Comparison of ENCODE assay signal across 15 cellular contexts in the genomic region with DNA sequence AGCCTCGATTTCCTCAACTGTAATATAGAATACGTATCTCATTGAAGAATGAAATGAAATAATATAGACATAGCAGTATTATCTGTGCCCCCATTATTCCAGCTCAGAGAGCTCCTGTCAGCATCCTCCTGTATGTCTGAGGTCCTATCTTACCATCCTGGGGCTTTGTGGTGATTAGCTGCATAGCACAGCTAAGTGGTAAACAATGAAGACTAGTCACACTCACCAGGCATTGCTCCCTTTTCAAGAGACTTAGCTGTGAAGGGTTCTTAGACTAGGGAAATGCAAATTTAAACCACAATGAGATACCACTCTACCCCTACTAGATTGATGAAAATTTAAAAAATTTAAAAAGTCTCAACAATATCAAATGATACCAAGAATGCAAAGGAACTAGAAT.
DNase-seq lines count a peak whose midpoint lies in the region; ATAC-seq and TF ChIP-seq lines count a peak whose summit lies in the region.
"Had no signal": no experiment of that assay in that cellular context is flagged by ENCODE, and none has a peak within 500 bp of the region (broad histone marks: within the 10 kb centered on the region; RNA-seq: fewer than 3 reads in every experiment).

No MANE protein-coding gene starts in this region.

- DNase-seq in GM23338 (ENCODE audit: low spot score) (peak; percentile 33), amniotic epithelial cell (ENCODE audit: low read depth) (peak; percentile 17), iPS-NIHi11 (ENCODE audit: low spot score) (peak; percentile 12), neuronal stem cell (ENCODE audit: low spot score) (peak; percentile 14), SW 1271 (lab: John Stamatoyannopoulos, UW) (no peak)
- no peak for DNase-seq in effector memory CD8-positive, alpha-beta T cell
- DNase-seq: ACHN; CD4-positive, CD25-positive, alpha-beta regulatory T cell; DMS53; GOT3; H9 had no signal

- H3K4me1 ChIP-seq in GM23338 (ENCODE audit: insufficient read depth) (no peaks in the 10 kb centered on the region), neuronal stem cell (ENCODE audit: control insufficient read depth in 2 of 2, insufficient read depth in 1 of 2, low read depth in 1 of 2, low read length in 2 of 2) (peaks cover 6 to 7% of the 10 kb centered on the region in 2 donors)

- no peak overlapping the region for H2BK5ac ChIP-seq in neuronal stem cell (ENCODE audit: low read length)

- H3K4me2 ChIP-seq in GM23338 (no peak overlapping the region), neuronal stem cell (ENCODE audit: insufficient read depth, low read length, poor library complexity, severe bottlenecking) (no peak overlapping the region)
- H3K4me2 ChIP-seq: BLaER1 treated with 17β-estradiol and CSF1 and Interleukin-3, amounts not matched to agents 10 nM and 100 nM had no signal

- H3K9ac ChIP-seq in neuronal stem cell (ENCODE audit: low read depth, low read length, poor library complexity): no peak overlapping the region
- H3K9ac ChIP-seq: BLaER1 treated with 17β-estradiol and CSF1 and Interleukin-3, amounts not matched to agents 10 nM and 100 nM had no signal

- no peak overlapping the region for H3K23ac ChIP-seq in neuronal stem cell (ENCODE audit: low read depth, low read length, poor library complexity)

- H3K14ac ChIP-seq in neuronal stem cell (ENCODE audit: low read length): no peak overlapping the region

- H4K8ac ChIP-seq in neuronal stem cell (ENCODE audit: low read depth, low read length): no peak overlapping the region

- no peaks in the 10 kb centered on the region for H3K79me1 ChIP-seq in neuronal stem cell (ENCODE audit: low read depth, low read length)

- H3F3A ChIP-seq in GM23338 (replicated peaks; ENCODE audit: low read depth): no peaks in the 10 kb centered on the region

- H2AFZ ChIP-seq in GM23338: no peak overlapping the region
- no peak overlapping the region for H2AFZ ChIP-seq in neuronal stem cell (ENCODE audit: low read length)

- no peaks in the 10 kb centered on the region for H3K9me3 Mint-ChIP-seq in GM23338
- no peaks in the 10 kb centered on the region for H3K9me3 Mint-ChIP-seq in effector memory CD8-positive, alpha-beta T cell
- H3K9me3 Mint-ChIP-seq: CD4-positive, CD25-positive, alpha-beta regulatory T cell; H9 had no signal

- H3K4me3 ChIP-seq in GM23338 (no peak overlapping the region), neuronal stem cell (ENCODE audit: low read length in 2 of 2) (no peak overlapping the region)
- H3K4me3 ChIP-seq: BLaER1 treated with 17β-estradiol and CSF1 and Interleukin-3, amounts not matched to agents 10 nM and 100 nM; GM12878 had no signal

- no CpG with 5 or more reads among the region's 2 CpGs for WGBS in neuronal stem cell (ENCODE audit: extremely low coverage in 2 of 2, insufficient read length in 2 of 2, insufficient replicate concordance in 1 of 2), 2 donors

- H2BK120ac ChIP-seq in neuronal stem cell (ENCODE audit: low read depth, low read length): no peak overlapping the region

- no peaks in the 10 kb centered on the region for H3K27me3 Mint-ChIP-seq in GM23338 (ENCODE audit: insufficient read depth, low read depth, poor library complexity)
- peaks cover 0 to 5% of the 10 kb centered on the region in 2 donors for H3K27me3 Mint-ChIP-seq in effector memory CD8-positive, alpha-beta T cell
- H3K27me3 Mint-ChIP-seq: CD4-positive, CD25-positive, alpha-beta regulatory T cell had no signal

- no peaks in the 10 kb centered on the region for H4K20me1 ChIP-seq in GM23338 (replicated peaks; ENCODE audit: insufficient read depth)
- H4K20me1 ChIP-seq: BLaER1 treated with 17β-estradiol and CSF1 and Interleukin-3, amounts not matched to agents 10 nM and 100 nM had no signal

- H3K27ac Mint-ChIP-seq in GM23338: no peak overlapping the region
- H3K27ac Mint-ChIP-seq in effector memory CD8-positive, alpha-beta T cell: no peak overlapping the region
- H3K27ac Mint-ChIP-seq: CD4-positive, CD25-positive, alpha-beta regulatory T cell; H9 had no signal

- no peak overlapping the region for H2BK15ac ChIP-seq in neuronal stem cell (ENCODE audit: low read length)

- H3K9me3 ChIP-seq in neuronal stem cell (replicated peaks in 1 of 2; ENCODE audit: control insufficient read depth in 2 of 2, insufficient read depth in 1 of 2, low read depth in 1 of 2, low read length in 2 of 2): no peaks in the 10 kb centered on the region
- H3K9me3 ChIP-seq: BLaER1 treated with 17β-estradiol and CSF1 and Interleukin-3, amounts not matched to agents 10 nM and 100 nM had no signal

- H3K27me3 ChIP-seq in GM23338 (ENCODE audit: insufficient read depth) (no peaks in the 10 kb centered on the region), neuronal stem cell (ENCODE audit: control insufficient read depth in 3 of 3, insufficient read depth in 3 of 3, low read depth in 1 of 3, low read length in 3 of 3) (no peaks in the 10 kb centered on the region)
- H3K27me3 ChIP-seq: BLaER1 treated with 17β-estradiol and CSF1 and Interleukin-3, amounts not matched to agents 10 nM and 100 nM had no signal

- no peak overlapping the region for H4K91ac ChIP-seq in neuronal stem cell (ENCODE audit: low read depth, low read length, poor library complexity)

- H3K36me3 Mint-ChIP-seq in GM23338 (ENCODE audit: low read depth): no peaks in the 10 kb centered on the region
- H3K36me3 Mint-ChIP-seq in effector memory CD8-positive, alpha-beta T cell (ENCODE audit: insufficient read depth): no peaks in the 10 kb centered on the region
- H3K36me3 Mint-ChIP-seq: CD4-positive, CD25-positive, alpha-beta regulatory T cell had no signal

- no peak overlapping the region for H2BK12ac ChIP-seq in neuronal stem cell (ENCODE audit: low read length)

- peaks cover 12% of the 10 kb centered on the region; the same call in 2 of the 3 replicates for H3K4me1 Mint-ChIP-seq in GM23338
- no peaks in the 10 kb centered on the region for H3K4me1 Mint-ChIP-seq in effector memory CD8-positive, alpha-beta T cell (ENCODE audit: low read depth in 2 of 2)
- H3K4me1 Mint-ChIP-seq: CD4-positive, CD25-positive, alpha-beta regulatory T cell had no signal

- ATAC-seq in GM23338 (peak; percentile 90), GM18907 (IDR thresholded peaks at IDR 0.05; ENCODE audit: unreplicated experiment) (no peak)
- no peak for ATAC-seq in effector memory CD8-positive, alpha-beta T cell (replicated peaks)
- ATAC-seq: GM12878, HepG2 had no signal

- no peaks in the 10 kb centered on the region for H3K9me2 ChIP-seq in GM23338 (ENCODE audit: insufficient read depth)

- H3K36me3 ChIP-seq in GM23338 (ENCODE audit: insufficient read depth): no peaks in the 10 kb centered on the region
- no peaks in the 10 kb centered on the region for H3K36me3 ChIP-seq in neuronal stem cell (replicated peaks in 1 of 2; ENCODE audit: control insufficient read depth in 2 of 2, insufficient read depth in 2 of 2, low read length in 2 of 2)
- H3K36me3 ChIP-seq: BLaER1 treated with 17β-estradiol and CSF1 and Interleukin-3, amounts not matched to agents 10 nM and 100 nM had no signal

- no peak overlapping the region for H3K4me3 Mint-ChIP-seq in GM23338
- no peak overlapping the region for H3K4me3 Mint-ChIP-seq in effector memory CD8-positive, alpha-beta T cell
- H3K4me3 Mint-ChIP-seq: CD4-positive, CD25-positive, alpha-beta regulatory T cell; H9 had no signal

- H3K4ac ChIP-seq in neuronal stem cell (ENCODE audit: low read length): no peak overlapping the region

- TF ChIP-seq CTCF in GM23338 (conservative IDR thresholded peaks at IDR 0.05; ENCODE audit: low read depth in 2 of 2): no peak

- no peak overlapping the region for H2AK5ac ChIP-seq in neuronal stem cell (ENCODE audit: low read depth, low read length)

- H3K79me2 ChIP-seq in GM23338 (replicated peaks; ENCODE audit: insufficient read depth): no peaks in the 10 kb centered on the region

- H3K27ac ChIP-seq in GM23338 (ENCODE audit: low read depth) (no peak overlapping the region), neuronal stem cell (replicated peaks; ENCODE audit: low read length) (no peak overlapping the region)
- H3K27ac ChIP-seq: BLaER1 treated with 17β-estradiol and CSF1 and Interleukin-3, amounts not matched to agents 10 nM and 100 nM had no signal

- H3K18ac ChIP-seq in neuronal stem cell (ENCODE audit: low read length): no peak overlapping the region

Comparison
In these comparisons a context has a peak if more than half of its experiments do, and no peak if none do; other contexts are left out.
1. DNase-seq: peak in GM23338 (single experiment), amniotic epithelial cell (single experiment), iPS-NIHi11 (single experiment) and neuronal stem cell (single experiment); none in SW 1271 (0 of 2) and effector memory CD8-positive, alpha-beta T cell (0 of 3).